Comparison of ENCODE assay signal across 10 cellular contexts in the genomic region with DNA sequence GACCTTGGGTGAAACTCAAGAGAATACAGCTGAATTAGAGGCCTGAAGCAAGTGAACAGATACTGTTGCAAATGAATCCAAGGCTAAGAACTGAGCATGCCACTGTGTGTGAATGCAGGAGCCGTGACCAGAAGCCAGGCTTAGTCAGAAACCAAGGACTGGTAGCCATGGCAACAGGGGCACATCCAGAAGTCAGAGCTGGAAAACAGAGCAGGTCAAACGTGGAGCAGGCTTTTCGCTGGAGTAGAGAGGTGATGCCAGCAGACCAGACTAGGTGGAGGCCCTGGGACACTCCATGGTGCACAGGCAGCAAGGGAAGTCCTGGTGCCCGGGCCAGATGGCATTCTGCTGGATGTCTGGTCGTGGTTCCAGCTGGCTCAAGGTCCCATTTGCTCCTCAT.
DNase-seq lines count a peak whose midpoint lies in the region; ATAC-seq, FAIRE-seq and TF ChIP-seq lines count a peak whose summit lies in the region.
"Had no signal": no experiment of that assay in that cellular context is flagged by ENCODE, and none has a peak within 500 bp of the region (broad histone marks: within the 10 kb centered on the region; RNA-seq: fewer than 3 reads in every experiment).

No MANE protein-coding gene starts in this region.

- intact Hi-C loops in OCI-LY7 (cut with micrococcal nuclease; ENCODE audit: unreplicated experiment), result no loop called here

- H3K79me2 ChIP-seq in OCI-LY7 (ENCODE audit: insufficient read depth, low read depth, low read length) (no peaks in the 10 kb centered on the region), fibroblast of lung (ENCODE audit: control insufficient read depth, insufficient read depth, low read length) (no peaks in the 10 kb centered on the region)

- H3K27ac Mint-ChIP-seq in natural killer cell treated with Interleukin-12 subunit alpha and Interleukin-12 subunit beta and Interleukin-15 and Interleukin-18, amount 100 ng/mL, for 72 hours, result no peak overlapping the region

- no TSS peak for BruUV-seq in OCI-LY7 (replicated peaks; lab: Mats Ljungman, UMichigan)

- H3K4me3 Mint-ChIP-seq in natural killer cell treated with Interleukin-12 subunit alpha and Interleukin-12 subunit beta and Interleukin-15 and Interleukin-18, amount 100 ng/mL, for 72 hours, result no peak overlapping the region

- no peak for FAIRE-seq in GM12892 (lab: Jason Lieb, UNC)

- H3K36me3 ChIP-seq in HEK293 (ENCODE audit: control insufficient read depth in 2 of 2, insufficient read depth in 1 of 2, low read length in 2 of 2) (no peaks in the 10 kb centered on the region), OCI-LY7 (ENCODE audit: insufficient read depth, low read length) (peaks cover 11% of the 10 kb centered on the region), fibroblast of lung (ENCODE audit: control insufficient read depth, insufficient read depth, low read length) (no peaks in the 10 kb centered on the region)
- H3K36me3 ChIP-seq: HAP-1 had no signal

- POLR2A ChIA-PET in HEK293 (lab: Yijun Ruan, JAX) (no interaction called here), OCI-LY7 (lab: Charles Lee) (interaction anchor here (0.5 to 1.1 kb wide), 4 partner anchors 13 to 930 kb away, joined by 3 to 4 read pairs (median 4); no protein-coding TSS in a partner anchor)

- H3K9me3 ChIP-seq in HEK293 (ENCODE audit: control insufficient read depth, insufficient read depth, low read depth, low read length), result no peaks in the 10 kb centered on the region
- peaks cover 22% of the 10 kb centered on the region; the same call in 1 of the 2 replicates for H3K9me3 ChIP-seq in OCI-LY7 (ENCODE audit: low read length)
- no peaks in the 10 kb centered on the region for H3K9me3 ChIP-seq in fibroblast of lung (ENCODE audit: control insufficient read depth, insufficient read depth, low read depth, low read length)
- H3K9me3 ChIP-seq: HAP-1 had no signal

- H3K9ac ChIP-seq in fibroblast of lung (ENCODE audit: insufficient read depth, low read length), result no peak overlapping the region

- H3K4me1 Mint-ChIP-seq in natural killer cell treated with Interleukin-12 subunit alpha and Interleukin-12 subunit beta and Interleukin-15 and Interleukin-18, amount 100 ng/mL, for 72 hours (ENCODE audit: low read depth in 2 of 2), result no peaks in the 10 kb centered on the region

- H3K4me2 ChIP-seq in OCI-LY7 (ENCODE audit: low read length) (no peak overlapping the region), fibroblast of lung (ENCODE audit: extremely low read depth, insufficient read depth, low read length) (no peak overlapping the region)

- CTCF ChIA-PET in HEK293 (lab: Yijun Ruan, JAX), result no interaction called here
- CTCF ChIA-PET in OCI-LY7 (lab: Charles Lee; ENCODE audit: unreplicated experiment), result no interaction called here

- no peaks in the 10 kb centered on the region for H3K27me3 Mint-ChIP-seq in natural killer cell treated with Interleukin-12 subunit alpha and Interleukin-12 subunit beta and Interleukin-15 and Interleukin-18, amount 100 ng/mL, for 72 hours

- no peaks in the 10 kb centered on the region for H3K36me3 Mint-ChIP-seq in natural killer cell treated with Interleukin-12 subunit alpha and Interleukin-12 subunit beta and Interleukin-15 and Interleukin-18, amount 100 ng/mL, for 72 hours

- H4K20me1 ChIP-seq in OCI-LY7 (ENCODE audit: insufficient read depth, low read length) (no peaks in the 10 kb centered on the region), fibroblast of lung (ENCODE audit: control insufficient read depth, extremely low read depth, insufficient read depth, low read length) (no peaks in the 10 kb centered on the region)

- no peak for TF ChIP-seq POLR2A in GM12892 (IDR thresholded peaks at IDR 0.05; ENCODE audit: low read depth, low read length)

- H3K4me3 ChIP-seq in HEK293 (ENCODE audit: low read depth, low read length) (no peak overlapping the region), OCI-LY7 (ENCODE audit: low read depth, low read length, poor library complexity, severe bottlenecking) (no peak overlapping the region), fibroblast of lung (replicated peaks in 1 of 4; ENCODE audit: control extremely low read depth in 1 of 4, insufficient read depth in 1 of 4, low read depth in 3 of 4, low read length in 4 of 4) (no peak overlapping the region), retinal pigment epithelial cell (ENCODE audit: low read length) (no peak overlapping the region)
- H3K4me3 ChIP-seq: HAP-1 had no signal

- H3K9me3 Mint-ChIP-seq in natural killer cell treated with Interleukin-12 subunit alpha and Interleukin-12 subunit beta and Interleukin-15 and Interleukin-18, amount 100 ng/mL, for 72 hours, result peaks cover under 1% of the 10 kb centered on the region

- ATAC-seq in natural killer cell treated with Interleukin-12 subunit alpha and Interleukin-12 subunit beta and Interleukin-15 and Interleukin-18, amount 100 ng/mL, for 72 hours, result no peak

- H3K27ac ChIP-seq in HEK293 (ENCODE audit: extremely low read depth, low read depth, low read length) (no peak overlapping the region), OCI-LY7 (ENCODE audit: low read depth, low read length, poor library complexity, severe bottlenecking) (no peak overlapping the region), fibroblast of lung (ENCODE audit: insufficient read depth, low read length) (no peak overlapping the region)

- TF ChIP-seq CTCF in HEK293 (tag by site-specific recombination; IDR thresholded peaks at IDR 0.05), result no peak
- TF ChIP-seq CTCF in OCI-LY7 (conservative IDR thresholded peaks at IDR 0.05; ENCODE audit: low read length), result no peak
- no peak for TF ChIP-seq CTCF in fibroblast of lung (conservative IDR thresholded peaks at IDR 0.05 in 1 of 2, IDR thresholded peaks at IDR 0.05 in 1 of 2; ENCODE audit: low read depth in 1 of 2, low read length in 2 of 2)
- TF ChIP-seq CTCF in retinal pigment epithelial cell (conservative IDR thresholded peaks at IDR 0.05; ENCODE audit: low read depth, low read length), result no peak

- H2AFZ ChIP-seq in OCI-LY7 (ENCODE audit: low read length) (peak overlapping the region; percentile 13; the same call in 1 of the 2 replicates), fibroblast of lung (ENCODE audit: low read length) (no peak overlapping the region)

- DNase-seq in OCI-LY7 (ENCODE audit: low spot score) (no peak), fibroblast of lung (ENCODE audit: low read depth in 2 of 2) (peak; percentile 77 to 94), retinal pigment epithelial cell (ENCODE audit: low read depth) (peak; percentile 85), GM12892 (ENCODE audit: insufficient read length) (no peak), SW 1271 (lab: John Stamatoyannopoulos, UW) (no peak)
- no peak for DNase-seq in natural killer cell treated with Interleukin-12 subunit alpha and Interleukin-12 subunit beta and Interleukin-15 and Interleukin-18, amount 100 ng/mL, for 72 hours (ENCODE audit: low spot score)
- DNase-seq in activated CD8-positive, alpha-beta memory T cell treated with anti-CD3 and anti-CD28 coated beads, Interleukin-2, amount 50 U/mL, for 48 hours, result no peak
- DNase-seq: stimulated activated CD4-positive, alpha-beta T cell treated with anti-CD3 and anti-CD28 coated beads, Interleukin-2, amount 100 ng/mL, for 24 hours had no signal

- H3K4me1 ChIP-seq in HEK293 (ENCODE audit: control insufficient read depth, insufficient read depth, low read length), result no peaks in the 10 kb centered on the region
- peaks cover 16% of the 10 kb centered on the region for H3K4me1 ChIP-seq in OCI-LY7 (ENCODE audit: insufficient read depth, low read length, poor library complexity, severe bottlenecking)
- no peaks in the 10 kb centered on the region for H3K4me1 ChIP-seq in fibroblast of lung (ENCODE audit: control insufficient read depth, extremely low read depth, insufficient read depth, low read length)
- H3K4me1 ChIP-seq: HAP-1 had no signal

- no peaks in the 10 kb centered on the region for H3K9me2 ChIP-seq in OCI-LY7 (ENCODE audit: insufficient read depth, low read length)

- H3K27me3 ChIP-seq in fibroblast of lung (ENCODE audit: control insufficient read depth, insufficient read depth, low read length), result no peaks in the 10 kb centered on the region

TF ChIP-seq in HEK293, 187 proteins besides CTCF, POLR2A, EP300 and RAD21 (continues in another document):
- TF ChIP-seq, protein P1, sequence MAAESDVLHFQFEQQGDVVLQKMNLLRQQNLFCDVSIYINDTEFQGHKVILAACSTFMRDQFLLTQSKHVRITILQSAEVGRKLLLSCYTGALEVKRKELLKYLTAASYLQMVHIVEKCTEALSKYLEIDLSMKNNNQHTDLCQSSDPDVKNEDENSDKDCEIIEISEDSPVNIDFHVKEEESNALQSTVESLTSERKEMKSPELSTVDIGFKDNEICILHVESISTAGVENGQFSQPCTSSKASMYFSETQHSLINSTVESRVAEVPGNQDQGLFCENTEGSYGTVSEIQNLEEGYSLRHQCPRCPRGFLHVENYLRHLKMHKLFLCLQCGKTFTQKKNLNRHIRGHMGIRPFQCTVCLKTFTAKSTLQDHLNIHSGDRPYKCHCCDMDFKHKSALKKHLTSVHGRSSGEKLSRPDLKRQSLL (tag by site-specific recombination; IDR thresholded peaks at IDR 0.05), result no peak
- peak; percentile 45; the same call in 1 of the 2 replicates for TF ChIP-seq OSR2 (tag by site-specific recombination; IDR thresholded peaks at IDR 0.05)
- TF ChIP-seq EGR2 (tag by site-specific recombination; IDR thresholded peaks at IDR 0.05; ENCODE audit: low read depth), result no peak
- TF ChIP-seq ZBTB17 (tag by site-specific recombination; IDR thresholded peaks at IDR 0.05), result peak; percentile 91
- no peak for TF ChIP-seq ZFP3 (tag by site-specific recombination; IDR thresholded peaks at IDR 0.05; ENCODE audit: low read depth)
- no peak for TF ChIP-seq ZNF558 (tag by site-specific recombination; IDR thresholded peaks at IDR 0.05)
- TF ChIP-seq ZNF560 (tag by site-specific recombination; IDR thresholded peaks at IDR 0.05; ENCODE audit: borderline replicate concordance), result no peak
- TF ChIP-seq ZNF571 (tag by site-specific recombination; IDR thresholded peaks at IDR 0.05), result no peak
- TF ChIP-seq TCF7L2 (IDR thresholded peaks at IDR 0.05; ENCODE audit: borderline replicate concordance, low read depth, low read length), result no peak
- no peak for TF ChIP-seq ZFP37 (tag by site-specific recombination; IDR thresholded peaks at IDR 0.05)
- TF ChIP-seq, protein P2, sequence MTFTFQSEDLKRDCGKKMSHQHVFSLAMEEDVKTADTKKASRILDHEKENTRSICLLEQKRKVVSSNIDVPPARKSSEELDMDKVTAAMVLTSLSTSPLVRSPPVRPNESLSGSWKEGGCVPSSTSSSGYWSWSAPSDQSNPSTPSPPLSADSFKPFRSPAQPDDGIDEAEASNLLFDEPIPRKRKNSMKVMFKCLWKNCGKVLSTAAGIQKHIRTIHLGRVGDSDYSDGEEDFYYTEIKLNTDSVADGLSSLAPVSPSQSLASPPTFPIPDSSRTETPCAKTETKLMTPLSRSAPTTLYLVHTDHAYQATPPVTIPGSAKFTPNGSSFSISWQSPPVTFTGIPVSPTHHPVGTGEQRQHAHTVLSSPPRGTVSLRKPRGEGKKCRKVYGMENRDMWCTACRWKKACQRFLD (tag by site-specific recombination; IDR thresholded peaks at IDR 0.05), result no peak
- TF ChIP-seq ZNF785 (tag by site-specific recombination; IDR thresholded peaks at IDR 0.05), result no peak
- no peak for TF ChIP-seq ZNF350 (tag by site-specific recombination; IDR thresholded peaks at IDR 0.05)

Comparison
In these comparisons a context has a peak if more than half of its experiments do, and no peak if none do; other contexts are left out.
1. DNase-seq: peak in fibroblast of lung (2 of 2) and retinal pigment epithelial cell (single experiment); none in OCI-LY7 (single experiment), GM12892 (single experiment), natural killer cell treated with Interleukin-12 subunit alpha and Interleukin-12 subunit beta and Interleukin-15 and Interleukin-18, amount 100 ng/mL, for 72 hours (single experiment), SW 1271 (0 of 2) and activated CD8-positive, alpha-beta memory T cell treated with anti-CD3 and anti-CD28 coated beads, Interleukin-2, amount 50 U/mL, for 48 hours (single experiment).